ENCODE assay signal across 16 cellular contexts in the genomic region with DNA sequence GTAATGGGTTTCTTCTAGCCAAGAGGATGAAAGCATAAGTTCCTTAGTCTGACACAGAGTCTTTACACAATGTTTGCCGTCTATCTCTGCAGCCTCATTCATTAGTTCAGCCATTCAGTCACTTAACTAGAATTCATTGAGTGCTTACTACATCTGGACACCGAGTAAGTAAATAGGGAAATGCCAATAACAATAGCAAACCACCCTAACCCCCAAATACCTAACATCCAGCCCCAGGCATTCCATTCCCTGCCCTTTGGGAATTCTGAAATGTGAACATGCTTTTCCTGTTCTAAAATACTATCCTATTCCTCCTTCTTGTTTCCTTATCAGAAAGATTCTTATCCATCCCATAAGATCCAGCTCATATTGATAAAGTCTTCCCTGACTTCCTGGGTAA.
A peak's percentile ranks its signal among the peaks of the same experiment; 100 is the strongest.
DNase-seq lines count a peak whose midpoint lies in the region; ATAC-seq and TF ChIP-seq lines count a peak whose summit lies in the region.
"Had no signal": no experiment of that assay in that cellular context is flagged by ENCODE, and none has a peak within 500 bp of the region (broad histone marks: within the 10 kb centered on the region; RNA-seq: fewer than 3 reads in every experiment).

No MANE protein-coding gene starts in this region.

- 0 out of 2 replicates have a peak overlapping the region, but pooled peaks have one; percentile 17 for H3K27ac ChIP-seq in ACC112 (ENCODE audit: low read depth, low read length)
- no peak overlapping the region for H3K27ac ChIP-seq in GM23338 (ENCODE audit: low read depth)
- no peak overlapping the region for H3K27ac ChIP-seq in vagina
- H3K27ac ChIP-seq in esophagus squamous epithelium: no peak overlapping the region
- H3K27ac ChIP-seq: 22Rv1, A549, C4-2B had no signal

- intact Hi-C loops in vagina (cut with DNase I) (no loop called here), esophagus squamous epithelium (cut with DNase I) (no loop called here)

- no peak overlapping the region for H3K4me3 Mint-ChIP-seq in GM23338
- H3K4me3 Mint-ChIP-seq: CD4-positive, alpha-beta T cell had no signal

- H3K4me3 ChIP-seq in ACC112 (ENCODE audit: low read depth, low read length): no peak overlapping the region
- no peak overlapping the region for H3K4me3 ChIP-seq in GM23338
- H3K4me3 ChIP-seq in vagina: no peak overlapping the region
- H3K4me3 ChIP-seq in esophagus squamous epithelium: no peak overlapping the region
- H3K4me3 ChIP-seq: A549 had no signal

- peak; percentile 5 for DNase-seq in GM23338 (ENCODE audit: low spot score)
- peak; percentile 50 for DNase-seq in LHCN-M2 (ENCODE audit: low read depth)
- DNase-seq in fibroblast of peridontal ligament (ENCODE audit: extremely low read depth): peak; percentile 33
- no peak for DNase-seq in activated CD4-positive, alpha-beta T cell treated with anti-CD3 and anti-CD28 coated beads, Interleukin-2, amount 50 U/mL, for 4 hours
- DNase-seq in vagina (ENCODE audit: extremely low spot score in 2 of 2): no peak
- no peak for DNase-seq in HT-29 (ENCODE audit: low spot score)
- DNase-seq in esophagus squamous epithelium (lab: John Stamatoyannopoulos, UW): no peak
- DNase-seq: Caco-2; CD4-positive, alpha-beta T cell; GDM1; GOT3; H7 had no signal

- TF ChIP-seq CTCF in GM23338 (conservative IDR thresholded peaks at IDR 0.05; ENCODE audit: low read depth in 2 of 2): no peak
- no peak for TF ChIP-seq CTCF in vagina (IDR thresholded peaks at IDR 0.05)
- no peak for TF ChIP-seq CTCF in esophagus squamous epithelium (IDR thresholded peaks at IDR 0.05)

- H3K4me1 Mint-ChIP-seq in GM23338: peaks cover 12% of the 10 kb centered on the region; the same call in 2 of the 3 replicates

- no peak overlapping the region for H3K4me2 ChIP-seq in GM23338
- H3K4me2 ChIP-seq: A549 had no signal

- H3K36me3 ChIP-seq in ACC112 (ENCODE audit: insufficient read depth, low read length) (no peaks in the 10 kb centered on the region), GM23338 (ENCODE audit: insufficient read depth) (no peaks in the 10 kb centered on the region), vagina (no peaks in the 10 kb centered on the region), esophagus squamous epithelium (no peaks in the 10 kb centered on the region)

- H2AFZ ChIP-seq in ACC112 (ENCODE audit: low read length, unreplicated experiment) (no peak overlapping the region), GM23338 (no peak overlapping the region)

- H3K4me1 ChIP-seq in ACC112 (ENCODE audit: control insufficient read depth, insufficient read depth, low read length, unreplicated experiment): peaks cover 15% of the 10 kb centered on the region
- peaks cover 14% of the 10 kb centered on the region for H3K4me1 ChIP-seq in GM23338 (ENCODE audit: insufficient read depth)
- no peaks in the 10 kb centered on the region for H3K4me1 ChIP-seq in vagina
- no peaks in the 10 kb centered on the region for H3K4me1 ChIP-seq in esophagus squamous epithelium
- H3K4me1 ChIP-seq: A549, Caco-2 had no signal

- H3K9me3 ChIP-seq in vagina (no peaks in the 10 kb centered on the region), esophagus squamous epithelium (no peaks in the 10 kb centered on the region)
- H3K9me3 ChIP-seq: A549, Caco-2 had no signal

- no peaks in the 10 kb centered on the region for H3K27me3 Mint-ChIP-seq in GM23338 (ENCODE audit: insufficient read depth, low read depth, poor library complexity)
- H3K27me3 Mint-ChIP-seq: CD4-positive, alpha-beta T cell had no signal

- H3K9me2 ChIP-seq in GM23338 (ENCODE audit: insufficient read depth): no peaks in the 10 kb centered on the region

- H3K27ac Mint-ChIP-seq in GM23338: no peak overlapping the region
- H3K27ac Mint-ChIP-seq: CD4-positive, alpha-beta T cell had no signal

- H3K9me3 Mint-ChIP-seq in GM23338: no peaks in the 10 kb centered on the region; the same call in 1 of the 3 replicates
- H3K9me3 Mint-ChIP-seq: CD4-positive, alpha-beta T cell had no signal

- H3K79me2 ChIP-seq in ACC112 (ENCODE audit: control insufficient read depth, insufficient read depth, low read length, unreplicated experiment) (no peaks in the 10 kb centered on the region), GM23338 (replicated peaks; ENCODE audit: insufficient read depth) (no peaks in the 10 kb centered on the region)

- ATAC-seq in GM23338: no peak
- ATAC-seq: A549 had no signal

- TF ChIP-seq POLR2A in vagina (IDR thresholded peaks at IDR 0.05) (no peak), esophagus squamous epithelium (IDR thresholded peaks at IDR 0.05) (no peak)

- no peaks in the 10 kb centered on the region for H4K20me1 ChIP-seq in GM23338 (replicated peaks; ENCODE audit: insufficient read depth)

- no peaks in the 10 kb centered on the region for H3F3A ChIP-seq in GM23338 (replicated peaks; ENCODE audit: low read depth)

- no peaks in the 10 kb centered on the region for H3K27me3 ChIP-seq in ACC112 (ENCODE audit: insufficient read depth, low read length)
- no peaks in the 10 kb centered on the region for H3K27me3 ChIP-seq in GM23338 (ENCODE audit: insufficient read depth)
- H3K27me3 ChIP-seq in vagina: no peaks in the 10 kb centered on the region
- H3K27me3 ChIP-seq in esophagus squamous epithelium: no peaks in the 10 kb centered on the region

- WGBS in esophagus squamous epithelium, 2 donors: 60 to 66% methylated on average over 2 of the region's 2 CpGs

- no peaks in the 10 kb centered on the region for H3K36me3 Mint-ChIP-seq in GM23338 (ENCODE audit: low read depth)

TF ChIP-seq in GM23338, 12 proteins besides CTCF, POLR2A, EP300 and RAD21 (continues in another document):
- TF ChIP-seq CREB1 (CRISPR knock-in tag; IDR thresholded peaks at IDR 0.05; ENCODE audit: low read depth) (no peak), EZH2 (IDR thresholded peaks at IDR 0.05; ENCODE audit: low read depth, unreplicated experiment) (no peak), POLR2AphosphoS5 (IDR thresholded peaks at IDR 0.05; ENCODE audit: low read depth) (no peak), STAT1 (IDR thresholded peaks at IDR 0.05; ENCODE audit: unreplicated experiment) (no peak), ZNF462 (CRISPR knock-in tag; IDR thresholded peaks at IDR 0.05) (no peak)

Comparison
In these comparisons a context has a peak if more than half of its experiments do, and no peak if none do; other contexts are left out.
1. DNase-seq: peak in GM23338 (single experiment), LHCN-M2 (single experiment) and fibroblast of peridontal ligament (single experiment); none in activated CD4-positive, alpha-beta T cell treated with anti-CD3 and anti-CD28 coated beads, Interleukin-2, amount 50 U/mL, for 4 hours (0 of 2), vagina (0 of 2), HT-29 (single experiment) and esophagus squamous epithelium (single experiment).